16 cellular contexts compared by ENCODE assay signal in the genomic region with DNA sequence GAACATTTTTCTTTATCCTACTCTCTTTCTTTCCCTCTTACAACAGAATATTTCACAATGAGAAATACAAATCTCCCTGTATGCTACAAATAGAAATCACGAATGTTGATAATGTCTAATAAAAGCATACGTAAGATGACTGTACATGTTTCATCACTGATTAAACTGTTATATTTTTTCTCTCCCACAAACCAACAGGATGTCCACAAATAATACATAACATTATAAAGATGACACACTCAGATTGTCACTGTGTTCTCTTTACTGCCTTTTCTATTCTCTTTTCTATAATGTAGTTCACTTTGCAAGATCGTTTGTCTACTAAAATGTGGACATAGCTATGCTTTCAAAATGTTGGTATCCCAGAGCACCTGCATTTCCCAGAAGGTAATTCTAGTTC.
DNase-seq lines count a peak whose midpoint lies in the region; ATAC-seq and TF ChIP-seq lines count a peak whose summit lies in the region.
"Had no signal": no experiment of that assay in that cellular context is flagged by ENCODE, and none has a peak within 500 bp of the region (broad histone marks: within the 10 kb centered on the region; RNA-seq: fewer than 3 reads in every experiment).

No MANE protein-coding gene starts in this region.

- peaks cover 9% of the 10 kb centered on the region for H3K4me1 Mint-ChIP-seq in activated T-helper 17 cell treated with anti-CD3 and anti-CD28 coated beads, Interleukin-2, amount 50 U/mL, for 72 hours
- H3K4me1 Mint-ChIP-seq in HFFc6 (ENCODE audit: low read depth) = no peaks in the 10 kb centered on the region

- H3K9me2 ChIP-seq in SK-N-SH = no peaks in the 10 kb centered on the region
- no peaks in the 10 kb centered on the region for H3K9me2 ChIP-seq in DOHH2 (replicated peaks; ENCODE audit: control insufficient read depth, low read length)

- H3K27me3 ChIP-seq in SK-N-SH (ENCODE audit: insufficient read depth) (no peaks in the 10 kb centered on the region), DOHH2 (ENCODE audit: control insufficient read depth, low read length) (no peaks in the 10 kb centered on the region), parathyroid adenoma (ENCODE audit: control insufficient read depth, insufficient read depth, low read length) (no peaks in the 10 kb centered on the region), transverse colon (no peaks in the 10 kb centered on the region)
- H3K27me3 ChIP-seq: SJSA1 had no signal

- TF ChIP-seq POLR2A in transverse colon (IDR thresholded peaks at IDR 0.05) = no peak

- 0 out of 4 replicates have a peak overlapping the region, but pooled peaks of 1 of the 2 experiments have one; percentile 13 for H3K4me3 ChIP-seq in SK-N-SH (ENCODE audit: low read depth in 2 of 2, low read length in 1 of 2)
- H3K4me3 ChIP-seq in DOHH2 (ENCODE audit: low read length) = peak overlapping the region; percentile 27; the same call in 1 of the 2 replicates
- no peak overlapping the region for H3K4me3 ChIP-seq in parathyroid adenoma (ENCODE audit: low read depth, low read length)
- no peak overlapping the region for H3K4me3 ChIP-seq in transverse colon
- H3K4me3 ChIP-seq: HAP-1, PC-9, SJSA1 had no signal

- H3K9ac ChIP-seq in SK-N-SH = no peak overlapping the region
- H3K9ac ChIP-seq in parathyroid adenoma = no peak overlapping the region

- intact Hi-C loops in transverse colon (cut with DNase I; ENCODE audit: low total_unique reads) = no loop called here

- H3K9me3 Mint-ChIP-seq in activated T-helper 17 cell treated with anti-CD3 and anti-CD28 coated beads, Interleukin-2, amount 50 U/mL, for 72 hours = peaks cover 7% of the 10 kb centered on the region
- H3K9me3 Mint-ChIP-seq in HFFc6 = no peaks in the 10 kb centered on the region

- no peak for TF ChIP-seq RAD21 in SK-N-SH (IDR thresholded peaks at IDR 0.05; ENCODE audit: low read length)

- DNase-seq in SK-N-SH (no peak), HFFc6 (no peak), transverse colon (no peak), hepatic stellate cell (ENCODE audit: low spot score) (no peak)
- DNase-seq: 8988T, C1 segment of cervical spinal cord, NCI-H1436, NCI-H2171, NCI-H446 treated with DMSO at 0.1 percent for 48 hours, PC-9 had no signal

- TF ChIP-seq EP300 in SK-N-SH (IDR thresholded peaks at IDR 0.05; ENCODE audit: borderline replicate concordance in 1 of 2, low read depth in 1 of 2, low read length in 1 of 2) = no peak
- no peak for TF ChIP-seq EP300 in transverse colon (IDR thresholded peaks at IDR 0.05; ENCODE audit: low read depth)

- POLR2A ChIA-PET in SK-N-SH (lab: Yijun Ruan, JAX) = no interaction called here

- H3K4me1 ChIP-seq in SK-N-SH (ENCODE audit: control insufficient read depth in 1 of 2, insufficient read depth in 2 of 2, low read depth in 1 of 2, low read length in 1 of 2) (peaks cover 0 to 13% of the 10 kb centered on the region in 2 experiments; a peak in 2 of 4 replicates), DOHH2 (ENCODE audit: control insufficient read depth, low read length) (peaks cover 35% of the 10 kb centered on the region), parathyroid adenoma (peaks cover 18% of the 10 kb centered on the region), transverse colon (no peaks in the 10 kb centered on the region)
- H3K4me1 ChIP-seq: HAP-1, SJSA1 had no signal

- H4K20me1 ChIP-seq in SK-N-SH (ENCODE audit: insufficient read depth) = no peaks in the 10 kb centered on the region
- H4K20me1 ChIP-seq in DOHH2 (ENCODE audit: control insufficient read depth, insufficient read depth, low read depth, low read length) = no peaks in the 10 kb centered on the region

- H2AFZ ChIP-seq in SK-N-SH (ENCODE audit: low read depth) (peak overlapping the region; percentile 52; the same call in 1 of the 2 replicates), parathyroid adenoma (peak overlapping the region; percentile 4)
- H2AFZ ChIP-seq: PC-9 had no signal

- H3K79me2 ChIP-seq in SK-N-SH (ENCODE audit: insufficient read depth) (no peaks in the 10 kb centered on the region), DOHH2 (ENCODE audit: control insufficient read depth, low read length) (no peaks in the 10 kb centered on the region), parathyroid adenoma (no peaks in the 10 kb centered on the region)

- H3K36me3 ChIP-seq in SK-N-SH (replicated peaks in 1 of 2; ENCODE audit: control insufficient read depth in 1 of 2, insufficient read depth in 2 of 2, low read length in 1 of 2) (no peaks in the 10 kb centered on the region), DOHH2 (ENCODE audit: control insufficient read depth, low read length) (no peaks in the 10 kb centered on the region), parathyroid adenoma (ENCODE audit: control insufficient read depth, insufficient read depth, low read length) (no peaks in the 10 kb centered on the region), transverse colon (no peaks in the 10 kb centered on the region)
- H3K36me3 ChIP-seq: HAP-1, SJSA1 had no signal

- H3K4me3 Mint-ChIP-seq in activated T-helper 17 cell treated with anti-CD3 and anti-CD28 coated beads, Interleukin-2, amount 50 U/mL, for 72 hours = peak overlapping the region; percentile 44
- H3K4me3 Mint-ChIP-seq in HFFc6 = no peak overlapping the region

- CTCF ChIA-PET in SK-N-SH (lab: Yijun Ruan, JAX) = no interaction called here

- in situ Hi-C loops in transverse colon (cut with MboI; ENCODE audit: low pct_ligation_motif_present in 1 of 4, low pct_unique_long_range_greater_than_20kb in 1 of 4, low sequenced_read_pairs in 3 of 4) = no loop called here

- TF ChIP-seq CTCF in SK-N-SH (IDR thresholded peaks at IDR 0.05) = no peak
- TF ChIP-seq CTCF in DOHH2 (IDR thresholded peaks at IDR 0.05; ENCODE audit: low read depth, low read length, poor library complexity, severe bottlenecking) = no peak
- TF ChIP-seq CTCF in parathyroid adenoma (IDR thresholded peaks at IDR 0.05) = no peak
- TF ChIP-seq CTCF in HFFc6 (IDR thresholded peaks at IDR 0.05) = no peak
- TF ChIP-seq CTCF in transverse colon (IDR thresholded peaks at IDR 0.05) = no peak

- no peak for ATAC-seq in SK-N-SH treated with all-trans-retinoic acid at 6 μM for 48 hours
- peak; percentile 37 for ATAC-seq in activated T-helper 17 cell treated with anti-CD3 and anti-CD28 coated beads, Interleukin-2, amount 50 U/mL, for 72 hours (replicated peaks)

- H3F3A ChIP-seq in SK-N-SH (replicated peaks; ENCODE audit: insufficient read depth) (peaks cover 7% of the 10 kb centered on the region), DOHH2 (ENCODE audit: control insufficient read depth, insufficient read depth) (no peaks in the 10 kb centered on the region)

- H3K4me2 ChIP-seq in SK-N-SH (peak overlapping the region; percentile 5; the same call in 1 of the 2 replicates), DOHH2 (ENCODE audit: low read length) (peak overlapping the region; percentile 50), parathyroid adenoma (ENCODE audit: low read length) (peak overlapping the region; percentile 13)
- H3K4me2 ChIP-seq: PC-9 had no signal

- H3K27ac Mint-ChIP-seq in activated T-helper 17 cell treated with anti-CD3 and anti-CD28 coated beads, Interleukin-2, amount 50 U/mL, for 72 hours = peak overlapping the region; percentile 7
- H3K27ac Mint-ChIP-seq in HFFc6 = no peak overlapping the region

- H3K27me3 Mint-ChIP-seq in activated T-helper 17 cell treated with anti-CD3 and anti-CD28 coated beads, Interleukin-2, amount 50 U/mL, for 72 hours = no peaks in the 10 kb centered on the region
- H3K27me3 Mint-ChIP-seq in HFFc6 (ENCODE audit: insufficient read depth) = peaks cover 1% of the 10 kb centered on the region; the same call in 1 of the 2 replicates

- no peak overlapping the region for H3K27ac ChIP-seq in SK-N-SH (ENCODE audit: low read depth in 2 of 2, low read length in 1 of 2)
- no peak overlapping the region for H3K27ac ChIP-seq in DOHH2 (ENCODE audit: low read depth, low read length)
- H3K27ac ChIP-seq in parathyroid adenoma = peak overlapping the region; percentile 3
- H3K27ac ChIP-seq in transverse colon = no peak overlapping the region
- H3K27ac ChIP-seq: PC-9, SJSA1 had no signal

- no peaks in the 10 kb centered on the region for H3K36me3 Mint-ChIP-seq in activated T-helper 17 cell treated with anti-CD3 and anti-CD28 coated beads, Interleukin-2, amount 50 U/mL, for 72 hours (ENCODE audit: low read depth)
- H3K36me3 Mint-ChIP-seq in HFFc6 (ENCODE audit: low read depth) = no peaks in the 10 kb centered on the region

- H3K9me3 ChIP-seq in SK-N-SH (no peaks in the 10 kb centered on the region; the same call in 1 of the 2 replicates), DOHH2 (ENCODE audit: control insufficient read depth, insufficient read depth, low read length) (no peaks in the 10 kb centered on the region), parathyroid adenoma (ENCODE audit: control insufficient read depth, low read length) (no peaks in the 10 kb centered on the region), transverse colon (no peaks in the 10 kb centered on the region)
- H3K9me3 ChIP-seq: HAP-1, SJSA1 had no signal

- WGBS in SK-N-SH (ENCODE audit: low lambda C conversion rate) = 54% methylated on average over 3 of the region's 3 CpGs
- 55 to 73% methylated on average over 2 to 3 of the region's 3 CpGs for WGBS in transverse colon (ENCODE audit: low coverage in 1 of 2), 2 donors

TF ChIP-seq in SK-N-SH, 30 proteins besides CTCF, POLR2A, EP300 and RAD21 (continues in another document):
- TF ChIP-seq RFX5 (IDR thresholded peaks at IDR 0.05; ENCODE audit: low read length) = no peak

TF ChIP-seq in SK-N-SH treated with all-trans-retinoic acid at 6 μM for 48 hours, 23 proteins besides CTCF, POLR2A, EP300 and RAD21 (continues in another document):
- TF ChIP-seq BACH2 (CRISPR knock-in tag; IDR thresholded peaks at IDR 0.05; ENCODE audit: borderline replicate concordance) (no peak), OSR1 (CRISPR knock-in tag; IDR thresholded peaks at IDR 0.05) (no peak), RARB (CRISPR knock-in tag; IDR thresholded peaks at IDR 0.05) (no peak), ISL1 (CRISPR knock-in tag; IDR thresholded peaks at IDR 0.05) (no peak)
- TF ChIP-seq, protein P1, sequence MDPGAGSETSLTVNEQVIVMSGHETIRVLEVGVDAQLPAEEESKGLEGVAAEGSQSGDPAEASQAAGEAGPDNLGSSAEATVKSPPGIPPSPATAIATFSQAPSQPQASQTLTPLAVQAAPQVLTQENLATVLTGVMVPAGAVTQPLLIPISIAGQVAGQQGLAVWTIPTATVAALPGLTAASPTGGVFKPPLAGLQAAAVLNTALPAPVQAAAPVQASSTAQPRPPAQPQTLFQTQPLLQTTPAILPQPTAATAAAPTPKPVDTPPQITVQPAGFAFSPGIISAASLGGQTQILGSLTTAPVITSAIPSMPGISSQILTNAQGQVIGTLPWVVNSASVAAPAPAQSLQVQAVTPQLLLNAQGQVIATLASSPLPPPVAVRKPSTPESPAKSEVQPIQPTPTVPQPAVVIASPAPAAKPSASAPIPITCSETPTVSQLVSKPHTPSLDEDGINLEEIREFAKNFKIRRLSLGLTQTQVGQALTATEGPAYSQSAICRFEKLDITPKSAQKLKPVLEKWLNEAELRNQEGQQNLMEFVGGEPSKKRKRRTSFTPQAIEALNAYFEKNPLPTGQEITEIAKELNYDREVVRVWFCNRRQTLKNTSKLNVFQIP (CRISPR knock-in tag; IDR thresholded peaks at IDR 0.05; ENCODE audit: borderline replicate concordance, low read depth) = no peak
